ENCODE assay signal across 25 cellular contexts in the genomic region with DNA sequence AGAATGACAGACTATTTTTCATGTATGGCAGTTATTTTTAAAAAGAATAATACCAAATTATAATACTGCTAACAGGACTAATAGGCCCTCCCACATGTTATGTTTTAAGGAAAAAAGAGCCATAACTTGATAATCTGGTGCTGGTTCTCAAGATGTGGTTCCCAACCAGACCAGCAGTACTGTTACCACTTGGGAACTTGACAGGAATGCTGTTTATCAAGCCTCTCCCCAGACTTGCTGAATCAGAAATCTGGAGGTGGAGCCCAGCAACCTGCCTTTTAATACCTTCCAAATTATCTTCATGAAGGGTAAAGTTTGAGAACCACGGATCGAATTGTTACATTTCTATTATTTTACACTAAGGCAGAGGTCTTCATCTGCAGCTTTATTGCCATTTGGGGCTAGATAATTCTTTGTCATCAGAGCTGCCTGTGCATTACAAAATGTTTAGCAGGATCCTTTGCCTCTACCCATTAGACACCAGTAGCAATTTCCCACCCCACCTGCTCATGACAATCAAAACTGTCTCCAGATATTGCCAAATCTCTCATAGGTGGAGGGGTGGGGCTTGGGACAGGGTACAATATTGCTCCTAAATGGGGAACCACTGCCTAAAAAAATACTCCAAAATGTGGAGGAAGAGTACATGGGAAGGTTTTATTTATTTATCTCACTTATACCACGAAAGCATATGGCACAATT.
DNase-seq lines count a peak whose midpoint lies in the region; ATAC-seq and TF ChIP-seq lines count a peak whose summit lies in the region.
"Had no signal": no experiment of that assay in that cellular context is flagged by ENCODE, and none has a peak within 500 bp of the region (broad histone marks: within the 10 kb centered on the region; RNA-seq: fewer than 3 reads in every experiment).

No MANE protein-coding gene starts in this region.

- H3K9me3 ChIP-seq in HUES48 (ENCODE audit: control insufficient read depth, insufficient read depth, low read length) (no peaks in the 10 kb centered on the region), T-helper 17 cell (ENCODE audit: control insufficient read depth, low read length, poor library complexity, severe bottlenecking) (no peaks in the 10 kb centered on the region), smooth muscle cell (replicated peaks; ENCODE audit: low read depth) (no peaks in the 10 kb centered on the region), hepatocyte (ENCODE audit: low read depth) (no peaks in the 10 kb centered on the region)
- H3K9me3 ChIP-seq: ovary, SJSA1, thoracic aorta had no signal

- ATAC-seq in T-helper 17 cell, result no peak
- ATAC-seq: activated T-cell treated with anti-CD3 and anti-CD28 coated beads, Interleukin-2, amount 50 U/mL, for 4 hours; left lobe of liver; natural killer cell; Panc1; right cardiac atrium had no signal

- TF ChIP-seq CTCF in smooth muscle cell (IDR thresholded peaks at IDR 0.05; ENCODE audit: borderline replicate concordance, insufficient read depth, poor library complexity, severe bottlenecking) (no peak), hepatocyte (IDR thresholded peaks at IDR 0.05; ENCODE audit: poor library complexity) (no peak)

- DNase-seq in T-helper 17 cell (no peak), iPS DF 19.7 (ENCODE audit: low read depth, low spot score) (peak; percentile 23), smooth muscle cell (lab: John Stamatoyannopoulos, UW; ENCODE audit: unreplicated experiment) (no peak), GF-D8 (lab: John Stamatoyannopoulos, UW) (no peak), hepatocyte (ENCODE audit: low spot score) (no peak)
- no peak for DNase-seq in central memory CD4-positive, alpha-beta T cell
- DNase-seq: activated CD4-positive, alpha-beta T cell treated with anti-CD3 and anti-CD28 coated beads for 4 hours; activated naive CD4-positive, alpha-beta T cell; activated T-cell treated with anti-CD3 and anti-CD28 coated beads, Interleukin-2, amount 50 U/mL, for 4 hours; anterior cingulate cortex; caudate nucleus; dorsolateral prefrontal cortex; midbrain; natural killer cell; NCI-H187; NCI-H526; ovary; right cardiac atrium; stimulated activated CD4-positive, alpha-beta T cell treated with anti-CD3 and anti-CD28 coated beads, Interleukin-12 subunit alpha, Interleukin-12 subunit beta, amount 100 ng/mL, for 4 hours; stimulated activated naive CD4-positive, alpha-beta T cell treated with Interleukin-2 at 50 U/mL for 16 hours had no signal

- H3K79me2 ChIP-seq in smooth muscle cell (ENCODE audit: low read depth), result no peaks in the 10 kb centered on the region
- H3K79me2 ChIP-seq in hepatocyte, result no peaks in the 10 kb centered on the region

- H3K36me3 ChIP-seq in HUES48 (ENCODE audit: control insufficient read depth, insufficient read depth, low read length) (no peaks in the 10 kb centered on the region), smooth muscle cell (ENCODE audit: low read depth) (no peaks in the 10 kb centered on the region), hepatocyte (replicated peaks; ENCODE audit: insufficient read depth, low read depth) (no peaks in the 10 kb centered on the region)
- H3K36me3 ChIP-seq: ovary, SJSA1, thoracic aorta had no signal

- H3K4me2 ChIP-seq in smooth muscle cell (no peak overlapping the region), hepatocyte (no peak overlapping the region)

- peak overlapping the region; percentile 73 for H3K27ac Mint-ChIP-seq in T-helper 17 cell

- no peak overlapping the region for H2AFZ ChIP-seq in smooth muscle cell (ENCODE audit: low read depth)
- H2AFZ ChIP-seq in hepatocyte, result no peak overlapping the region

- 71% methylated on average over 3 of the region's 3 CpGs for WGBS in smooth muscle cell (ENCODE audit: low lambda C conversion rate)
- WGBS in hepatocyte (ENCODE audit: low lambda C conversion rate, missing lambda C conversion rate), result 87% methylated on average over 3 of the region's 3 CpGs

- no peaks in the 10 kb centered on the region for H3F3A ChIP-seq in smooth muscle cell (ENCODE audit: low read depth)

- H3K9me2 ChIP-seq in hepatocyte (replicated peaks; ENCODE audit: insufficient read depth), result no peaks in the 10 kb centered on the region

- H3K4me3 Mint-ChIP-seq in T-helper 17 cell, result no peak overlapping the region
- H3K4me3 Mint-ChIP-seq: activated T-cell treated with anti-CD3 and anti-CD28 coated beads, Interleukin-2, amount 50 U/mL, for 4 hours; natural killer cell had no signal

- H3K9ac ChIP-seq in HUES48 (ENCODE audit: low read depth, low read length) (no peak overlapping the region), smooth muscle cell (ENCODE audit: low read depth) (no peak overlapping the region)

- H3K4me1 ChIP-seq in HUES48 (ENCODE audit: control insufficient read depth, insufficient read depth, low read length) (peaks cover 73% of the 10 kb centered on the region), smooth muscle cell (ENCODE audit: low read depth) (peaks cover 9% of the 10 kb centered on the region), hepatocyte (ENCODE audit: insufficient read depth) (peaks cover 10% of the 10 kb centered on the region)

- H3K4me3 ChIP-seq in HUES48 (ENCODE audit: low read depth, low read length) (no peak overlapping the region), smooth muscle cell (no peak overlapping the region), hepatocyte (no peak overlapping the region)
- H3K4me3 ChIP-seq: dorsolateral prefrontal cortex, ovary, SJSA1, thoracic aorta had no signal

- H3K27me3 Mint-ChIP-seq in T-helper 17 cell, result no peaks in the 10 kb centered on the region

- H3K27me3 ChIP-seq in HUES48 (ENCODE audit: control insufficient read depth, insufficient read depth, low read length) (no peaks in the 10 kb centered on the region), smooth muscle cell (ENCODE audit: low read depth) (no peaks in the 10 kb centered on the region), hepatocyte (no peaks in the 10 kb centered on the region)
- H3K27me3 ChIP-seq: dorsolateral prefrontal cortex, ovary, SJSA1 had no signal

- peaks cover 10% of the 10 kb centered on the region for H3K4me1 Mint-ChIP-seq in T-helper 17 cell

- H3K27ac ChIP-seq in HUES48 (ENCODE audit: low read depth, low read length), result peak overlapping the region; percentile 37
- peak overlapping the region; percentile 34 for H3K27ac ChIP-seq in smooth muscle cell (ENCODE audit: low read depth)
- H3K27ac ChIP-seq in hepatocyte, result no peak overlapping the region
- H3K27ac ChIP-seq: dorsolateral prefrontal cortex, ovary, SJSA1, thoracic aorta had no signal

- H4K20me1 ChIP-seq in smooth muscle cell (ENCODE audit: low read depth) (no peaks in the 10 kb centered on the region), hepatocyte (ENCODE audit: insufficient read depth, poor library complexity, severe bottlenecking) (no peaks in the 10 kb centered on the region)

- peaks cover 2% of the 10 kb centered on the region for H3K36me3 Mint-ChIP-seq in T-helper 17 cell (ENCODE audit: low read depth)
- H3K36me3 Mint-ChIP-seq: natural killer cell had no signal
